9 cellular contexts compared by ENCODE assay signal in genomic region chr7:2520131-2520807, GRCh38. TPM values are rescaled to one million over a fixed set of nuclear protein-coding genes. Genes with fewer than 3 reads are reported as not detected.
DNase-seq lines count a peak whose midpoint lies in the region; ATAC-seq lines count a peak whose summit lies in the region.
"Had no signal": no experiment of that assay in that cellular context is flagged by ENCODE, and none has a peak within 500 bp of the region (broad histone marks: within the 10 kb centered on the region; RNA-seq: fewer than 3 reads in every experiment).

No MANE protein-coding gene starts in this region.

- H3K4me1 ChIP-seq in right cardiac atrium (ENCODE audit: control insufficient read depth, insufficient read depth, low read length): peaks cover 6% of the 10 kb centered on the region

- H3K27ac ChIP-seq in right cardiac atrium (ENCODE audit: low read length) (peak overlapping the region; percentile 31), skin epidermis (peak overlapping the region in 19 of 21 experiments; percentile 6 to 94 (median 76))

- peak overlapping the region; percentile 66 for H3K4me3 ChIP-seq in right cardiac atrium (ENCODE audit: low read length)
- peak overlapping the region; percentile 40 to 83 (median 62) for H3K4me3 ChIP-seq in skin epidermis

- intact Hi-C loops in right cardiac atrium (cut with DNase I): no loop called here

- ATAC-seq in right cardiac atrium: no peak
- no peak for ATAC-seq in HG02610 (IDR thresholded peaks at IDR 0.05; ENCODE audit: unreplicated experiment)

- DNase-seq in D341Med (ENCODE audit: low spot score) (peak; percentile 81), HT-29 (ENCODE audit: low spot score) (peak; percentile 87), right cardiac atrium (peak in 1 of 3 donors; percentile 71), NCI-H2029 (lab: John Stamatoyannopoulos, UW) (no peak)
- peak; percentile 30 for DNase-seq in activated CD8-positive, alpha-beta memory T cell treated with anti-CD3 and anti-CD28 coated beads, Interleukin-2, amount 50 U/mL, for 4 hours
- no peak for DNase-seq in effector CD8-positive, alpha-beta T cell (lab: John Stamatoyannopoulos, UW)

- 3% methylated on average over 38 of the region's 38 CpGs for WGBS in right cardiac atrium

- no peaks in the 10 kb centered on the region for H3K27me3 ChIP-seq in right cardiac atrium (ENCODE audit: control insufficient read depth, insufficient read depth)

- no peaks in the 10 kb centered on the region for H3K9me3 ChIP-seq in right cardiac atrium (ENCODE audit: control insufficient read depth, low read length)

RNA-seq across cellular contexts. Expression of gene LFNG, which starts 0.7 kb away (rescaled TPM):
- 85.6 and 87.5 TPM in 2 replicates for total RNA-seq in HT-29 (2014; rRNA removed; shearing (Covaris generic))
- total RNA-seq in right cardiac atrium: 1 to 10 TPM; 3.6 to 6.6 (median 4.8) TPM
- polyA plus RNA-seq in right cardiac atrium: 6.0 TPM

RNA-seq across cellular contexts. Expression of gene BRAT1, which starts 35.1 kb away (rescaled TPM):
- 101 and 106 TPM in 2 replicates for total RNA-seq in HT-29 (2014; rRNA removed; shearing (Covaris generic))
- 10 to 100 TPM; 15.4 to 19.0 (median 16.1) TPM for total RNA-seq in right cardiac atrium
- polyA plus RNA-seq in right cardiac atrium: 16.9 TPM

RNA-seq across cellular contexts. Expression of gene IQCE, which starts 38.5 kb away (rescaled TPM):
- total RNA-seq in HT-29 (2014; rRNA removed; shearing (Covaris generic)): 23.1 and 24.7 TPM in 2 replicates
- total RNA-seq in right cardiac atrium: 10 to 100 TPM; 10.6 to 16.0 (median 15.2) TPM
- 7.9 TPM for polyA plus RNA-seq in right cardiac atrium

RNA-seq across cellular contexts. Expression of gene GRIFIN, which starts 44.1 kb away (rescaled TPM):
- total RNA-seq in HT-29 (2014; rRNA removed; shearing (Covaris generic)): not detected in 2 replicates
- total RNA-seq in right cardiac atrium: not detected
- polyA plus RNA-seq in right cardiac atrium: not detected
- total RNA-seq: T-helper 2 cell treated with Interferon-gamma antibody and Interleukin-4, amounts not matched to agents 100 ng/mL and 5 ng/mL, for 36 hours had no signal

Comparison
In these comparisons a context has a peak if more than half of its experiments do, and no peak if none do; other contexts are left out.
1. DNase-seq: peak in D341Med (single experiment), HT-29 (single experiment) and activated CD8-positive, alpha-beta memory T cell treated with anti-CD3 and anti-CD28 coated beads, Interleukin-2, amount 50 U/mL, for 4 hours (single experiment); none in NCI-H2029 (single experiment) and effector CD8-positive, alpha-beta T cell (single experiment).
2. RNA of gene LFNG, which starts 0.7 kb away (total RNA-seq): 85.6 to 87.5 TPM in HT-29; 3.6 to 6.6 TPM in right cardiac atrium; every median in the first group is over 10 times any median in the second.